1 cellular context compared by ENCODE assay signal in the genomic region with DNA sequence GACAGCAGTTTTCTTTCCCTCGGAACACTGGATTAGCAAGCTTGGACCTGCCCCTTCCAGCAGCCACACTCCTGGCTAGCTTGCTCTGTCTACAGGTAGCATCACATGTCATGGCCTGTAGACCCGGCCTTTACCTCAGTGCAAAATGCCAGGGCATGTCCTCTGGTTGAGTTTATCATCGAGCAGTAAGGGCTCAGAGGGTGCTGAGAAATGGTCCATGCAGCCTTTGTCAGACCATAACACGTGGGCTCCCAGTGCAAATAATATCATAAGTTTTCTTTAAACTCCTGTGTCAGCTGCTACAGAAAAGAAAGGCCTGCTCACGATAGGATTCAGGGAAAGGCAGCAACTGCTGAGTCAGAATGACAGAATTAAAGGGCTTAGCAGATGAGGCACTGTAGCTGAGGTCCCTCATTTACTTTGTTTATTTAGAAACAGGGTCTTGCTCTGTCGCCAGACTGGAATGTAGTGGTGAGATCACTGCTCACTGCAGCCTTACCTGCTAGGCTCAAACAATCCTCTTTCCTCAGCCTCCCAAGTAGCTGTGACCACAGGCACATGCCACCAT.
TF ChIP-seq lines count a peak whose summit lies in the region.

No MANE protein-coding gene starts in this region.

TF ChIP-seq in HEK293, 187 proteins besides CTCF, POLR2A, EP300 and RAD21 (continued from another document):
- TF ChIP-seq, protein P1, sequence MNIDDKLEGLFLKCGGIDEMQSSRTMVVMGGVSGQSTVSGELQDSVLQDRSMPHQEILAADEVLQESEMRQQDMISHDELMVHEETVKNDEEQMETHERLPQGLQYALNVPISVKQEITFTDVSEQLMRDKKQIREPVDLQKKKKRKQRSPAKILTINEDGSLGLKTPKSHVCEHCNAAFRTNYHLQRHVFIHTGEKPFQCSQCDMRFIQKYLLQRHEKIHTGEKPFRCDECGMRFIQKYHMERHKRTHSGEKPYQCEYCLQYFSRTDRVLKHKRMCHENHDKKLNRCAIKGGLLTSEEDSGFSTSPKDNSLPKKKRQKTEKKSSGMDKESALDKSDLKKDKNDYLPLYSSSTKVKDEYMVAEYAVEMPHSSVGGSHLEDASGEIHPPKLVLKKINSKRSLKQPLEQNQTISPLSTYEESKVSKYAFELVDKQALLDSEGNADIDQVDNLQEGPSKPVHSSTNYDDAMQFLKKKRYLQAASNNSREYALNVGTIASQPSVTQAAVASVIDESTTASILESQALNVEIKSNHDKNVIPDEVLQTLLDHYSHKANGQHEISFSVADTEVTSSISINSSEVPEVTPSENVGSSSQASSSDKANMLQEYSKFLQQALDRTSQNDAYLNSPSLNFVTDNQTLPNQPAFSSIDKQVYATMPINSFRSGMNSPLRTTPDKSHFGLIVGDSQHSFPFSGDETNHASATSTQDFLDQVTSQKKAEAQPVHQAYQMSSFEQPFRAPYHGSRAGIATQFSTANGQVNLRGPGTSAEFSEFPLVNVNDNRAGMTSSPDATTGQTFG (tag by site-specific recombination; IDR thresholded peaks at IDR 0.05; ENCODE audit: borderline replicate concordance) = no peak
- TF ChIP-seq KLF10 (tag by site-specific recombination; IDR thresholded peaks at IDR 0.05) (peak; percentile 58), ZNF132 (tag by site-specific recombination; IDR thresholded peaks at IDR 0.05; ENCODE audit: borderline replicate concordance) (no peak)
